In genomic region chr17:81551458-81552243, GRCh38 we compare ENCODE assay signal across 7 cellular contexts. TPM values are rescaled to one million over a fixed set of nuclear protein-coding genes. Genes with fewer than 3 reads are reported as not detected.
A peak's percentile ranks its signal among the peaks of the same experiment; 100 is the strongest.
DNase-seq lines count a peak whose midpoint lies in the region; ATAC-seq lines count a peak whose summit lies in the region.

No MANE protein-coding gene starts in this region.

- CTCF ChIA-PET in activated CD4-positive, alpha-beta memory T cell treated with anti-CD3 and anti-CD28 coated beads, Interleukin-2, amount 10 ng/mL, durations not matched to agents 7 days and 5 days (lab: Charles Lee), result interaction anchor here (0.8 to 2.2 kb wide), 5 partner anchors 10 to 67 kb away, joined by 3 to 9 read pairs (median 4); no protein-coding TSS in a partner anchor

- H3K27ac ChIP-seq in trophoblast cell (ENCODE audit: low read depth, low read length), result no peak overlapping the region

- peak overlapping the region; percentile 77 for H3K18ac ChIP-seq in trophoblast cell (ENCODE audit: low read length)

- no peaks in the 10 kb centered on the region for H3K9me3 Mint-ChIP-seq in activated CD4-positive, alpha-beta memory T cell treated with anti-CD3 and anti-CD28 coated beads, Interleukin-2, amount 10 ng/mL, durations not matched to agents 7 days and 5 days

- peaks cover 9% of the 10 kb centered on the region for H3K79me1 ChIP-seq in trophoblast cell (ENCODE audit: low read length)

- H3K36me3 ChIP-seq in trophoblast cell (ENCODE audit: control insufficient read depth in 1 of 2, insufficient read depth in 2 of 2, low read length in 2 of 2), result peaks cover 40 to 45% of the 10 kb centered on the region in 2 experiments

- H2BK5ac ChIP-seq in trophoblast cell (ENCODE audit: low read depth, low read length, poor library complexity), result peak overlapping the region; percentile 70

- peak overlapping the region; percentile 94 for H2AFZ ChIP-seq in trophoblast cell (ENCODE audit: insufficient read depth, low read length, poor library complexity)

- peak overlapping the region; percentile 86 for H3K4ac ChIP-seq in trophoblast cell (ENCODE audit: low read depth, low read length)

- DNase-seq in activated CD4-positive, alpha-beta memory T cell treated with anti-CD3 and anti-CD28 coated beads, Interleukin-2, amount 10 ng/mL, durations not matched to agents 7 days and 5 days, result peak; percentile 26
- DNase-seq in glomerular visceral epithelial cell (ENCODE audit: extremely low spot score) (peak; percentile 49), trophoblast cell (peak in 1 of 2 donors; percentile 13), NCI-H2029 treated with DMSO at 0.1 percent for 48 hours (lab: John Stamatoyannopoulos, UW) (no peak)

- no peak overlapping the region for H2BK12ac ChIP-seq in trophoblast cell (ENCODE audit: low read length)

- H3K14ac ChIP-seq in trophoblast cell (ENCODE audit: low read length), result peak overlapping the region; percentile 95

- H4K8ac ChIP-seq in trophoblast cell (ENCODE audit: low read depth, low read length), result peak overlapping the region; percentile 97

- POLR2A ChIA-PET in activated CD4-positive, alpha-beta memory T cell treated with anti-CD3 and anti-CD28 coated beads, Interleukin-2, amount 10 ng/mL, durations not matched to agents 7 days and 5 days (lab: Charles Lee), result interaction anchor here (1.0 to 2.5 kb wide), 14 partner anchors 9 to 306 kb away, joined by 3 to 24 read pairs (median 4); partner anchors contain the start of genes ACTG1, ARL16 and HGS

- peak overlapping the region; percentile 91 for H3K9ac ChIP-seq in trophoblast cell (ENCODE audit: low read length)

- no peak overlapping the region for H3K23ac ChIP-seq in trophoblast cell (ENCODE audit: low read length)

- H3K79me2 ChIP-seq in trophoblast cell (ENCODE audit: control insufficient read depth, insufficient read depth, low read length, poor library complexity), result peaks cover 9% of the 10 kb centered on the region

- H3K27me3 Mint-ChIP-seq in activated CD4-positive, alpha-beta memory T cell treated with anti-CD3 and anti-CD28 coated beads, Interleukin-2, amount 10 ng/mL, durations not matched to agents 7 days and 5 days, result no peaks in the 10 kb centered on the region

- peaks cover 35% of the 10 kb centered on the region for H3K4me1 Mint-ChIP-seq in activated CD4-positive, alpha-beta memory T cell treated with anti-CD3 and anti-CD28 coated beads, Interleukin-2, amount 10 ng/mL, durations not matched to agents 7 days and 5 days

- H2AK5ac ChIP-seq in trophoblast cell (ENCODE audit: low read length), result peak overlapping the region; percentile 23

- H3K9me3 ChIP-seq in trophoblast cell (ENCODE audit: insufficient read depth, low read depth, low read length), result no peaks in the 10 kb centered on the region

- peak overlapping the region; percentile 80 for H2BK120ac ChIP-seq in trophoblast cell (ENCODE audit: insufficient read depth, low read length, poor library complexity)

- H3K27me3 ChIP-seq in trophoblast cell (ENCODE audit: insufficient read depth, low read length), result no peaks in the 10 kb centered on the region

- peaks cover 2 to 15% of the 10 kb centered on the region in 2 experiments for H3K4me1 ChIP-seq in trophoblast cell (ENCODE audit: control insufficient read depth in 1 of 2, insufficient read depth in 2 of 2, low read length in 2 of 2)

- peak overlapping the region; percentile 83 for H3K4me3 Mint-ChIP-seq in activated CD4-positive, alpha-beta memory T cell treated with anti-CD3 and anti-CD28 coated beads, Interleukin-2, amount 10 ng/mL, durations not matched to agents 7 days and 5 days

- peak overlapping the region; percentile 74 for H4K12ac ChIP-seq in trophoblast cell (ENCODE audit: low read depth, low read length)

- H3K36me3 Mint-ChIP-seq in activated CD4-positive, alpha-beta memory T cell treated with anti-CD3 and anti-CD28 coated beads, Interleukin-2, amount 10 ng/mL, durations not matched to agents 7 days and 5 days (ENCODE audit: low read depth), result peaks cover 11% of the 10 kb centered on the region

- peak overlapping the region; percentile 96 for H3K4me2 ChIP-seq in trophoblast cell (ENCODE audit: low read length)

- H3K4me3 ChIP-seq in trophoblast cell (ENCODE audit: low read depth, low read length), result peak overlapping the region; percentile 98

- H4K91ac ChIP-seq in trophoblast cell (ENCODE audit: low read depth, low read length), result peak overlapping the region; percentile 95

- peak overlapping the region; percentile 68 for H3K27ac Mint-ChIP-seq in activated CD4-positive, alpha-beta memory T cell treated with anti-CD3 and anti-CD28 coated beads, Interleukin-2, amount 10 ng/mL, durations not matched to agents 7 days and 5 days

- ATAC-seq in GM18511 (IDR thresholded peaks at IDR 0.05; ENCODE audit: unreplicated experiment) (peak; percentile 18), HG03159 (IDR thresholded peaks at IDR 0.05; ENCODE audit: unreplicated experiment) (peak; percentile 2), HG03457 (IDR thresholded peaks at IDR 0.05; ENCODE audit: unreplicated experiment) (no peak)

- WGBS in trophoblast cell (ENCODE audit: extremely low coverage, insufficient coverage, insufficient read length), result no CpG with 5 or more reads among the region's 69 CpGs

RNA-seq across cellular contexts. Expression of gene FAAP100, which starts 0.5 kb away (rescaled TPM):
- 10 to 100 TPM; 29.0 TPM for total RNA-seq in activated CD4-positive, alpha-beta memory T cell treated with anti-CD3 and anti-CD28 coated beads, Interleukin-2, amount 10 ng/mL, durations not matched to agents 7 days and 5 days
- polyA plus RNA-seq in trophoblast cell (2013), result 11.4 and 11.6 TPM in 2 replicates

RNA-seq across cellular contexts. Expression of gene FSCN2, which starts 23.5 kb away (rescaled TPM):
- under 1 TPM; 0.43 to 0.50 TPM for total RNA-seq in activated CD4-positive, alpha-beta memory T cell treated with anti-CD3 and anti-CD28 coated beads, Interleukin-2, amount 10 ng/mL, durations not matched to agents 7 days and 5 days
- polyA plus RNA-seq in trophoblast cell (2013), result 0.42 and 0.76 TPM in 2 replicates

RNA-seq across cellular contexts. Expression of gene ACTG1, which starts 39.1 kb away (rescaled TPM):
- 1,000 to 10,000 TPM; 3,658 to 3,769 TPM for total RNA-seq in activated CD4-positive, alpha-beta memory T cell treated with anti-CD3 and anti-CD28 coated beads, Interleukin-2, amount 10 ng/mL, durations not matched to agents 7 days and 5 days
- 7,950 and 8,000 TPM in 2 replicates for polyA plus RNA-seq in trophoblast cell (2013)
